Comparison of ENCODE assay signal across 16 cellular contexts in the genomic region with DNA sequence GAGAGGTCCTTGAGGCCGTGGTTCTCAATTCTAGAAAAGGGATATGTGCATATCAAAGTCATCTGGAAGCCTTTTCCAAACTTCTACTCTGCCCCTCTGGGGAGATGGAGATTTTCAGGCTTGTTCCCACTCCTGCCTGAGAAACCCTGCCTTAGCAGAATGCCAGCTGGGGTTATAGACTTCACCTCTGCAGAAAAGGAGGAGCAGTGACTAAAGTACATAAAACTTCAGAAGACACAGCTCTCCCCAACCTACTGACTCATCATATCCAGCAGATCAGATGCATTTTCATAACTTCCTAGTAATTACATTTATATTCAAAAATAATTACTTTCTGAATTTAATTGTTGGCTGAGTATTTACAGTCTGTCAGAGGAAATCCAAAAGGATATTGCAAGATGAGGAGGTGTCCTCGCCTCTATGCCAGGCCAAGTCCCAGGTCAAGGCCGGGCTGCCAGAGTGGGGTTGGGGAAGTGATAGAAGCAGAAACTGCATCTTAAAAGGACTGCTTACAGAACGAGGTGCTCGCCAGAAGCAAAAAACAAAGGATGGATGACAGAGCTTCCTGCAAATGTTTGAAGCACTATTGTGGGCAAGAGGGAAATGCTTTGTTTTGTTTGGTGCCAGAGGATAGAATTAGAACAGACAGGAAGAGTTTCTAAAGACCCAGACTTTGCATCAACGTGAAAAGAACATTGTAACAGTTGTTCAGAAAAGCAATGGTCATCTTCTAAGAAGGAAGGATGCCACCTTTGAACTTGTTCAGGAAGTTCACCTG.
DNase-seq lines count a peak whose midpoint lies in the region; ATAC-seq and TF ChIP-seq lines count a peak whose summit lies in the region.
"Had no signal": no experiment of that assay in that cellular context is flagged by ENCODE, and none has a peak within 500 bp of the region (broad histone marks: within the 10 kb centered on the region; RNA-seq: fewer than 3 reads in every experiment).

No MANE protein-coding gene starts in this region.

- H3K9me3 ChIP-seq in parathyroid adenoma (ENCODE audit: control insufficient read depth, low read length), result no peaks in the 10 kb centered on the region
- H3K9me3 ChIP-seq: breast epithelium, Caco-2, sigmoid colon had no signal

- no peak overlapping the region for H3K9ac ChIP-seq in parathyroid adenoma

- H3K27me3 ChIP-seq in parathyroid adenoma (ENCODE audit: control insufficient read depth, insufficient read depth, low read length), result no peaks in the 10 kb centered on the region
- H3K27me3 ChIP-seq: breast epithelium, sigmoid colon had no signal

- no peaks in the 10 kb centered on the region for H3K79me2 ChIP-seq in parathyroid adenoma

- H3K4me2 ChIP-seq in parathyroid adenoma (ENCODE audit: low read length), result peak overlapping the region; percentile 23

- ATAC-seq in GM21423 (IDR thresholded peaks at IDR 0.05; ENCODE audit: unreplicated experiment), result no peak
- ATAC-seq in GM18502 (IDR thresholded peaks at IDR 0.05; ENCODE audit: poor library complexity, unreplicated experiment), result no peak
- ATAC-seq in GM18867 (IDR thresholded peaks at IDR 0.05; ENCODE audit: unreplicated experiment), result no peak
- ATAC-seq: stimulated activated naive CD8-positive, alpha-beta T cell treated with anti-CD3 and anti-CD28 coated beads, Interleukin-15, Interleukin-2, amounts not matched to agents 100 U/mL and 50 U/mL, for 24 hours had no signal

- DNase-seq in EH (ENCODE audit: low read depth), result peak; percentile 87
- DNase-seq in NOMO-1 treated with DMSO at 0.1 percent for 48 hours (lab: John Stamatoyannopoulos, UW; ENCODE audit: unreplicated experiment), result peak; percentile 30
- peak; percentile 38 for DNase-seq in fibroblast of mammary gland (ENCODE audit: low read depth)
- DNase-seq in NCI-H446 treated with DMSO at 0.1 percent for 48 hours (lab: John Stamatoyannopoulos, UW), result no peak
- DNase-seq: activated B cell treated with CpG ODN at 0.5 μM for 24 hours; activated naive CD4-positive, alpha-beta T cell treated with anti-CD3 and anti-CD28 coated beads for 36 hours; Caco-2; effector CD8-positive, alpha-beta T cell; naive B cell; sigmoid colon; stimulated activated naive CD8-positive, alpha-beta T cell treated with anti-CD3 and anti-CD28 coated beads, Interleukin-15, Interleukin-2, amounts not matched to agents 100 U/mL and 50 U/mL, for 24 hours had no signal

- no peaks in the 10 kb centered on the region for H3K36me3 ChIP-seq in parathyroid adenoma (ENCODE audit: control insufficient read depth, insufficient read depth, low read length)
- H3K36me3 ChIP-seq: breast epithelium, sigmoid colon had no signal

- H2AFZ ChIP-seq in parathyroid adenoma, result peak overlapping the region; percentile 5

- TF ChIP-seq CTCF in fibroblast of mammary gland (conservative IDR thresholded peaks at IDR 0.05; ENCODE audit: control insufficient read depth, insufficient read depth, low read depth, low read length), result no peak
- TF ChIP-seq CTCF in parathyroid adenoma (IDR thresholded peaks at IDR 0.05), result no peak

- no peak overlapping the region for H3K27ac ChIP-seq in parathyroid adenoma
- H3K27ac ChIP-seq: breast epithelium, sigmoid colon had no signal

- H3K4me1 ChIP-seq in parathyroid adenoma, result no peaks in the 10 kb centered on the region
- H3K4me1 ChIP-seq: breast epithelium, Caco-2 had no signal

- no peak overlapping the region for H3K4me3 ChIP-seq in fibroblast of mammary gland (ENCODE audit: control insufficient read depth, low read depth, low read length)
- no peak overlapping the region for H3K4me3 ChIP-seq in parathyroid adenoma (ENCODE audit: low read depth, low read length)
- H3K4me3 ChIP-seq: breast epithelium, sigmoid colon had no signal
